Comparison of ENCODE assay signal across 8 cellular contexts in genomic region chr14:106061877-106062500, GRCh38.
DNase-seq lines count a peak whose midpoint lies in the region; ATAC-seq and TF ChIP-seq lines count a peak whose summit lies in the region.
"Not testable (repeated sequence)": the region's sequence is repeated elsewhere in the genome, so short reads cannot be mapped to it uniquely, and the experiment has no call there.

No MANE protein-coding gene starts in this region.

- H3K36me3 ChIP-seq in Panc1 (ENCODE audit: control insufficient read depth, insufficient read depth, low read length); stomach: not testable (repeated sequence)

- H3K27ac Mint-ChIP-seq in activated CD4-positive, alpha-beta T cell treated with anti-CD3 and anti-CD28 coated beads, Interleukin-2, amount 10 ng/mL, durations not matched to agents 24 days and 14 days = not testable (repeated sequence)

- ATAC-seq in Panc1, right cardiac atrium: not testable (repeated sequence)

- H3K27me3 Mint-ChIP-seq in activated CD4-positive, alpha-beta T cell treated with anti-CD3 and anti-CD28 coated beads, Interleukin-2, amount 10 ng/mL, durations not matched to agents 24 days and 14 days = peaks cover 41% of the 10 kb centered on the region

- not testable (repeated sequence) for H3K4me3 ChIP-seq in Panc1 (ENCODE audit: low read depth in 2 of 2, low read length in 2 of 2); right cardiac atrium (ENCODE audit: low read length); stomach

- CTCF ChIA-PET in Panc1 (lab: Charles Lee) = not testable (repeated sequence)

- not testable (repeated sequence) for H3K36me3 Mint-ChIP-seq in activated CD4-positive, alpha-beta T cell treated with anti-CD3 and anti-CD28 coated beads, Interleukin-2, amount 10 ng/mL, durations not matched to agents 24 days and 14 days (ENCODE audit: low read depth)

- not testable (repeated sequence) for TF ChIP-seq EP300 in stomach (IDR thresholded peaks at IDR 0.05)

- H3K9me3 ChIP-seq in Panc1 (ENCODE audit: control insufficient read depth, insufficient read depth, low read depth, low read length); right cardiac atrium (ENCODE audit: control insufficient read depth, low read length); stomach: not testable (repeated sequence)

- WGBS in right cardiac atrium = 39% methylated on average over 12 of the region's 12 CpGs
- 29 to 52% (median 44%) methylated on average over 11 to 12 of the region's 12 CpGs for WGBS in stomach, 5 donors

- BruUV-seq in Panc1 (replicated peaks; lab: Mats Ljungman, UMichigan) = not testable (repeated sequence)

- not testable (repeated sequence) for H3K4me1 ChIP-seq in Panc1 (ENCODE audit: control insufficient read depth, insufficient read depth, low read length); right cardiac atrium (ENCODE audit: control insufficient read depth, insufficient read depth, low read length); stomach

- not testable (repeated sequence) for TF ChIP-seq POLR2A in stomach (IDR thresholded peaks at IDR 0.05)

- TF ChIP-seq CTCF in Panc1 (IDR thresholded peaks at IDR 0.05) = peak; percentile 64
- TF ChIP-seq CTCF in stomach (IDR thresholded peaks at IDR 0.05) = peak in 3 of 7 experiments; percentile 5 to 28 (median 19)

- not testable (repeated sequence) for H3K4me3 Mint-ChIP-seq in activated CD4-positive, alpha-beta T cell treated with anti-CD3 and anti-CD28 coated beads, Interleukin-2, amount 10 ng/mL, durations not matched to agents 24 days and 14 days

- H3K4me1 Mint-ChIP-seq in activated CD4-positive, alpha-beta T cell treated with anti-CD3 and anti-CD28 coated beads, Interleukin-2, amount 10 ng/mL, durations not matched to agents 24 days and 14 days = peaks cover 13% of the 10 kb centered on the region

- intact Hi-C loops in Panc1 (cut with micrococcal nuclease; ENCODE audit: unreplicated experiment) = loop anchor here (10.0 kb wide), 1 partner anchor 93 kb away; no protein-coding TSS in a partner anchor
- intact Hi-C loops in activated CD4-positive, alpha-beta T cell treated with anti-CD3 and anti-CD28 coated beads, Interleukin-2, amount 10 ng/mL, durations not matched to agents 24 days and 14 days (cut with micrococcal nuclease) = loop anchor here (5.0 kb wide), 1 partner anchor 50 kb away; no protein-coding TSS in a partner anchor
- intact Hi-C loops in right cardiac atrium (cut with DNase I); stomach (cut with DNase I; ENCODE audit: low total_unique reads): not testable (repeated sequence)

- POLR2A ChIA-PET in Panc1 (lab: Charles Lee) = not testable (repeated sequence)

- in situ Hi-C loops in Panc1 (cut with HindIII; ENCODE audit: low pct_unique_long_range_greater_than_20kb, low sequenced_read_pairs) = not testable (repeated sequence)

- H3K27me3 ChIP-seq in Panc1 (ENCODE audit: control insufficient read depth, insufficient read depth, low read length); right cardiac atrium (ENCODE audit: control insufficient read depth, insufficient read depth): not testable (repeated sequence)
- H3K27me3 ChIP-seq in stomach = peaks cover 0 to 34% (median 3%) of the 10 kb centered on the region in 3 donors

- not testable (repeated sequence) for H3K27ac ChIP-seq in Panc1 (ENCODE audit: low read length); right cardiac atrium (ENCODE audit: low read length); stomach

- not testable (repeated sequence) for H3K9me3 Mint-ChIP-seq in activated CD4-positive, alpha-beta T cell treated with anti-CD3 and anti-CD28 coated beads, Interleukin-2, amount 10 ng/mL, durations not matched to agents 24 days and 14 days

- DNase-seq in GDM1 (lab: John Stamatoyannopoulos, UW) = peak; percentile 70
- DNase-seq in LoVo (ENCODE audit: low spot score) = peak; percentile 36
- not testable (repeated sequence) for DNase-seq in Panc1 (ENCODE audit: low read depth, low spot score)
- peak; percentile 92 for DNase-seq in activated CD4-positive, alpha-beta T cell treated with anti-CD3 and anti-CD28 coated beads, Interleukin-2, amount 10 ng/mL, durations not matched to agents 24 days and 14 days
- DNase-seq in activated gamma-delta T cell treated with Interleukin-2 at 50 U/mL for 16 hours = peak; percentile 86
- peak in 2 of 3 donors; percentile 55 to 56 for DNase-seq in right cardiac atrium
- DNase-seq in stimulated activated CD4-positive, alpha-beta T cell treated with anti-CD3 and anti-CD28 coated beads, Interleukin-1b, Interleukin-23, amount 100 ng/mL, for 48 hours = peak; percentile 85
- DNase-seq in stomach = peak; percentile 54
